13 cellular contexts compared by ENCODE assay signal in the genomic region with DNA sequence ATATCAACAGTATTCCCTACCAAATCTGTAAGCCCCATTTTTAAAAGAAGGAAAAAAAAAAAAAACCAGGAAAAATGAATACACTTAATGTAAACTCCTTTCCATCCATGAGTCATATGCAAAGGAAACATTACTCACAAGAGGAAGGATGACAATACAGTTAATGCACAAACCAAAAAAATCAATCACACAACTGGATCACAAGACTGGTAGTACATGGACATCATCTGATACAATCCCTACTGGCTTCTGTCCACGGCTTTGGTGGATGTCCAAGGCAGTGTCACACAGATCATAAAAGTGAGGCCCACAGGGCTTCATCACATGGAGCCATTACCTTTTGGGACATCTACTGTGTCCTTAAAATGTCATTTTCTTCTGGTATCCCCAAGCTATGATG. TPM values are rescaled to one million over a fixed set of nuclear protein-coding genes. Genes with fewer than 3 reads are reported as not detected.
DNase-seq lines count a peak whose midpoint lies in the region.
"Had no signal": no experiment of that assay in that cellular context is flagged by ENCODE, and none has a peak within 500 bp of the region (broad histone marks: within the 10 kb centered on the region; RNA-seq: fewer than 3 reads in every experiment).

No MANE protein-coding gene starts in this region.

- H3K27ac ChIP-seq in GM23248: peak overlapping the region; percentile 66
- H3K27ac ChIP-seq: pancreas had no signal

- H3F3A ChIP-seq in GM23248 (ENCODE audit: insufficient read depth): peaks cover 4% of the 10 kb centered on the region; the same call in 1 of the 2 replicates

- H3K79me2 ChIP-seq in GM23248 (ENCODE audit: insufficient read depth): peaks cover 45% of the 10 kb centered on the region

- H3K9ac ChIP-seq in GM23248: no peak overlapping the region

- H2AFZ ChIP-seq in GM23248: no peak overlapping the region

- no peaks in the 10 kb centered on the region for H3K9me2 ChIP-seq in GM23248 (ENCODE audit: insufficient read depth)

- peaks cover 12% of the 10 kb centered on the region; the same call in 1 of the 2 replicates for H3K36me3 ChIP-seq in GM23248 (ENCODE audit: low read depth)

- no peaks in the 10 kb centered on the region for H4K20me1 ChIP-seq in GM23248 (ENCODE audit: insufficient read depth)

- H3K4me1 ChIP-seq in GM23248 (ENCODE audit: insufficient read depth): peaks cover 10% of the 10 kb centered on the region
- H3K4me1 ChIP-seq: pancreas had no signal

- 18 to 50% methylated on average over 1 of the region's 1 CpG for WGBS in GM23248 (ENCODE audit: low coverage in 1 of 2, low lambda C conversion rate in 2 of 2, missing lambda C conversion rate in 2 of 2), 2 experiments

- H3K4me3 ChIP-seq in GM23248: no peak overlapping the region
- H3K4me3 ChIP-seq: MG63, pancreas had no signal

- H3K9me3 ChIP-seq in GM23248 (ENCODE audit: low read depth): no peaks in the 10 kb centered on the region
- H3K9me3 ChIP-seq: MG63, pancreas had no signal

- DNase-seq in A172 (ENCODE audit: low spot score) (peak; percentile 45), GM23248 (peak; percentile 69), amniotic epithelial cell (ENCODE audit: low read depth) (peak; percentile 52), glomerular endothelial cell (ENCODE audit: extremely low read depth, low read depth, low spot score) (peak; percentile 51), cerebellar nuclear complex (lab: John Stamatoyannopoulos, UW) (no peak), GOT3 (lab: John Stamatoyannopoulos, UW) (no peak), dedifferentiated amniotic fluid mesenchymal stem cell (ENCODE audit: extremely low spot score) (no peak)
- DNase-seq in stimulated activated CD4-positive, alpha-beta T cell treated with anti-CD3 and anti-CD28 coated beads, Interleukin-15, amount 100 ng/mL, for 24 hours: no peak
- DNase-seq: MG63; midbrain; pancreas; stimulated activated CD4-positive, alpha-beta T cell treated with anti-CD3 and anti-CD28 coated beads, Interleukin-2, amount 100 ng/mL, for 24 hours; T-cell had no signal

- peak overlapping the region; percentile 13 for H3K4me2 ChIP-seq in GM23248 (ENCODE audit: unreplicated experiment)

- in situ Hi-C loops in GM23248 (cut with MboI): no loop called here

- no peaks in the 10 kb centered on the region for H3K27me3 ChIP-seq in GM23248 (replicated peaks; ENCODE audit: insufficient read depth)
- H3K27me3 ChIP-seq: MG63, pancreas had no signal

RNA-seq across cellular contexts. Expression of a gene that starts 44.0 kb away (rescaled TPM):
- 61.3 and 75.2 TPM in 2 replicates for total RNA-seq in A172 (2014; rRNA removed; shearing (Covaris generic))
- total RNA-seq in GM23248 (2014; rRNA removed; shearing (Covaris generic)): 47.3 and 49.9 TPM in 2 replicates
- polyA plus RNA-seq in GM23248 (2016; fragmentation: Nextera tagmentation; extraction: Ambion mirVana): 49.9 and 53.1 TPM in 2 replicates
- total RNA-seq in glomerular endothelial cell: 32.1 and 39.0 TPM in 2 replicates

Comparison
In these comparisons a context has a peak if more than half of its experiments do, and no peak if none do; other contexts are left out.
1. DNase-seq: peak in A172 (single experiment), GM23248 (single experiment), amniotic epithelial cell (single experiment) and glomerular endothelial cell (single experiment); none in cerebellar nuclear complex (0 of 2), GOT3 (single experiment), stimulated activated CD4-positive, alpha-beta T cell treated with anti-CD3 and anti-CD28 coated beads, Interleukin-15, amount 100 ng/mL, for 24 hours (single experiment) and dedifferentiated amniotic fluid mesenchymal stem cell (single experiment).